1 cellular context compared by ENCODE assay signal in the genomic region with DNA sequence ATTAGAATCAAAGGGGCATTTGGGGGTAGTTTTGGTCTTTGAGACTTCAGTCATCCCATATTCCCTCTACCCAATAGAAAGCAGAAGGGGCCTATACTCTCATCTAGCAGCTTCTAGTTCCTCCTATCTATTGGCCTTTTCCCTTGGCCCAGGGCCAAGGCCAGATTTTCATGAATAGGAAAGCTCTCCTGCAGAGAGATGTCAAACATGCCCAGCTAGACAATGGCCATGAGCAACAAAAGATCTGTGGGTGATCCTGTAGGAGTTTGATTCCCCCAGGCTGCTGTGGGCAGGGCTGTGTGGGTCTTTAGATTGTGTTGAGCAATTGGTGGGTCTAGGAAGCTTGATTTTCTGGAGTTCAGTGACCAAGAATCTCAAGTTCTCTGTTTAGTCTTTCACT.
A peak's percentile ranks its signal among the peaks of the same experiment; 100 is the strongest.
TF ChIP-seq lines count a peak whose summit lies in the region.

No MANE protein-coding gene starts in this region.

TF ChIP-seq in K562, 482 proteins besides CTCF, POLR2A, EP300 and RAD21 (continued from another document):
- TF ChIP-seq NFIC (IDR thresholded peaks at IDR 0.05) (peak; percentile 70), ZSCAN29 (IDR thresholded peaks at IDR 0.05) (no peak), NR2F6 (CRISPR knock-in tag; IDR thresholded peaks at IDR 0.05) (no peak)
- TF ChIP-seq, protein P1, sequence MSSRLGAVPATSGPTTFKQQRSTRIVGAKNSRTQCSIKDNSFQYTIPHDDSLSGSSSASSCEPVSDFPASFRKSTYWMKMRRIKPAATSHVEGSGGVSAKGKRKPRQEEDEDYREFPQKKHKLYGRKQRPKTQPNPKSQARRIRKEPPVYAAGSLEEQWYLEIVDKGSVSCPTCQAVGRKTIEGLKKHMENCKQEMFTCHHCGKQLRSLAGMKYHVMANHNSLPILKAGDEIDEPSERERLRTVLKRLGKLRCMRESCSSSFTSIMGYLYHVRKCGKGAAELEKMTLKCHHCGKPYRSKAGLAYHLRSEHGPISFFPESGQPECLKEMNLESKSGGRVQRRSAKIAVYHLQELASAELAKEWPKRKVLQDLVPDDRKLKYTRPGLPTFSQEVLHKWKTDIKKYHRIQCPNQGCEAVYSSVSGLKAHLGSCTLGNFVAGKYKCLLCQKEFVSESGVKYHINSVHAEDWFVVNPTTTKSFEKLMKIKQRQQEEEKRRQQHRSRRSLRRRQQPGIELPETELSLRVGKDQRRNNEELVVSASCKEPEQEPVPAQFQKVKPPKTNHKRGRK (tag; IDR thresholded peaks at IDR 0.05) = no peak
- TF ChIP-seq, protein P2, sequence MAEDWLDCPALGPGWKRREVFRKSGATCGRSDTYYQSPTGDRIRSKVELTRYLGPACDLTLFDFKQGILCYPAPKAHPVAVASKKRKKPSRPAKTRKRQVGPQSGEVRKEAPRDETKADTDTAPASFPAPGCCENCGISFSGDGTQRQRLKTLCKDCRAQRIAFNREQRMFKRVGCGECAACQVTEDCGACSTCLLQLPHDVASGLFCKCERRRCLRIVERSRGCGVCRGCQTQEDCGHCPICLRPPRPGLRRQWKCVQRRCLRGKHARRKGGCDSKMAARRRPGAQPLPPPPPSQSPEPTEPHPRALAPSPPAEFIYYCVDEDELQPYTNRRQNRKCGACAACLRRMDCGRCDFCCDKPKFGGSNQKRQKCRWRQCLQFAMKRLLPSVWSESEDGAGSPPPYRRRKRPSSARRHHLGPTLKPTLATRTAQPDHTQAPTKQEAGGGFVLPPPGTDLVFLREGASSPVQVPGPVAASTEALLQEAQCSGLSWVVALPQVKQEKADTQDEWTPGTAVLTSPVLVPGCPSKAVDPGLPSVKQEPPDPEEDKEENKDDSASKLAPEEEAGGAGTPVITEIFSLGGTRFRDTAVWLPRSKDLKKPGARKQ (CRISPR knock-in tag; IDR thresholded peaks at IDR 0.05) = no peak
